In genomic region chr7:10889266-10889898, GRCh38 we compare ENCODE assay signal across 8 cellular contexts.
A peak's percentile ranks its signal among the peaks of the same experiment; 100 is the strongest.
DNase-seq lines count a peak whose midpoint lies in the region; ATAC-seq lines count a peak whose summit lies in the region.

No MANE protein-coding gene starts in this region.

- DNase-seq in ELR (ENCODE audit: low read depth) (peak; percentile 60), HK-2 (ENCODE audit: unreplicated experiment) (peak; percentile 25), NCI-H748 treated with DMSO at 0.1 percent for 48 hours (lab: John Stamatoyannopoulos, UW) (peak; percentile 49), activated T-cell treated with anti-CD3 and anti-CD28 coated beads for 1 hour (ENCODE audit: low read depth) (peak; percentile 6), fibroblast of peridontal ligament (ENCODE audit: extremely low read depth) (peak; percentile 63), non-pigmented ciliary epithelial cell (ENCODE audit: low read depth) (peak; percentile 4), NCI-H226 (no peak)

- ATAC-seq in GM21447 (IDR thresholded peaks at IDR 0.05; ENCODE audit: unreplicated experiment): peak; percentile 90
